In the genomic region with DNA sequence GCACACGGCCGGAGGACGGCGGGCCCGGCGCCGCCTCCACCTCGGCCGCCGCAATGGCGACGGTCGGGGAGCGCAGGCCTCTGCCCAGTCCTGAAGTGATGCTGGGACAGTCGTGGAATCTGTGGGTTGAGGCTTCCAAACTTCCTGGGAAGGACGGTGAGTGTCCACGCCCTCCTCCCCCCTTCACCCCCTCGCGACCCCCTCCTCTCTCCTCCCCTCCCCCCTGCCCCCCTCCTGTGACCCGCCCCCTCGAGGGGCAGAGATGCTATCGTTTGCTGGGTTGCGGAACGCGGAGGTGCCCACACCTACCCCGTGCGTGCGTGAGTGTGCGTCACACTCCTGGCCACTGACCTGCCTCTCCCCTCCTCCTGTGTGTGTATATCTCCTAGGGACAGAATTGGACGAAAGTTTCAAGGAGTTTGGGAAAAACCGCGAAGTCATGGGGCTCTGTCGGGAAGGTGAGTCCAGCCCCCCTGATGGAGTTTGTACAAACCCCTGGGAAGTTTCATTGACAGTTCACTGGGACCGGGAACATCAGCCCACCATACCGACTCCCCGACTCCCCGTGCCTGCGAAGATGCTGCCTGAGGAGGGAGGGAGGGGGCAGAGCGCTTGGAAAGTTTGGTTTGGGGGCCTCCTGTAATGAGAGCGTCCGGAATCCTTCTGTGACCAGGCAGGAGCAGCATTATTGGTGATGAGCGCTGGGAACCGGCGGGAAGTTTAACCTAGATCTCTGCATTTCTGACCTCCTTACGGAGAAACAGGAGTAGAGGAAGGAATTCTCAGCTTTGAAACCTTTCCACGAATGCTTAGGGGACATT, we compare ENCODE assay signal across 8 cellular contexts. TPM values are rescaled to one million over a fixed set of nuclear protein-coding genes. Genes with fewer than 3 reads are reported as not detected.
DNase-seq lines count a peak whose midpoint lies in the region; ATAC-seq and TF ChIP-seq lines count a peak whose summit lies in the region.

No MANE protein-coding gene starts in this region.

- in situ Hi-C loops in GM13976 (cut with MboI; ENCODE audit: low sequenced_read_pairs, unreplicated experiment): no loop called here

- peak overlapping the region; percentile 93 for H3K4me2 ChIP-seq in skeletal muscle satellite cell (ENCODE audit: low read length)

- H3K36me3 ChIP-seq in ascending aorta (peaks cover 3 to 20% of the 10 kb centered on the region in 2 donors), iPS DF 6.9 (ENCODE audit: control insufficient read depth, insufficient read depth, low read length) (no peaks in the 10 kb centered on the region), skeletal muscle satellite cell (ENCODE audit: insufficient read depth, low read length) (peaks cover 29% of the 10 kb centered on the region)

- intact Hi-C loops in ascending aorta (cut with DNase I): loop anchor here (2.0 to 5.0 kb wide), 4 partner anchors 50 to 110 kb away; partner anchors contain the start of genes ATXN7, PSMD6 and THOC7

- no CpG with 5 or more reads among the region's 46 CpGs for WGBS in iPS DF 6.9 (ENCODE audit: insufficient coverage, insufficient read length)

- peaks cover 3 to 17% of the 10 kb centered on the region in 2 donors for H3K4me1 ChIP-seq in ascending aorta
- no peaks in the 10 kb centered on the region for H3K4me1 ChIP-seq in iPS DF 6.9 (ENCODE audit: control insufficient read depth, insufficient read depth, low read length)
- peaks cover 27% of the 10 kb centered on the region for H3K4me1 ChIP-seq in skeletal muscle satellite cell (ENCODE audit: control insufficient read depth, insufficient read depth, low read length)

- no peaks in the 10 kb centered on the region for H3K27me3 ChIP-seq in ascending aorta
- H3K27me3 ChIP-seq in iPS DF 6.9 (ENCODE audit: control insufficient read depth, insufficient read depth, low read length): no peaks in the 10 kb centered on the region
- no peaks in the 10 kb centered on the region for H3K27me3 ChIP-seq in skeletal muscle satellite cell (ENCODE audit: control insufficient read depth, insufficient read depth, low read length)

- TF ChIP-seq CTCF in GM13976 (IDR thresholded peaks at IDR 0.05; ENCODE audit: borderline replicate concordance, control extremely low read depth, extremely low read depth, insufficient read depth, missing control alignments) (no peak), ascending aorta (IDR thresholded peaks at IDR 0.05) (no peak)

- H3K9ac ChIP-seq in skeletal muscle satellite cell (ENCODE audit: low read depth, low read length): peak overlapping the region; percentile 96

- ATAC-seq in HG02981 (IDR thresholded peaks at IDR 0.05; ENCODE audit: unreplicated experiment) (peak; percentile 4), GM21526 (IDR thresholded peaks at IDR 0.05; ENCODE audit: low FRiP score, unreplicated experiment) (no peak)

- DNase-seq in GM13976 (ENCODE audit: low spot score) (peak; percentile 53), SW 1271 (lab: John Stamatoyannopoulos, UW) (peak; percentile 6 to 29), ascending aorta (ENCODE audit: low spot score in 2 of 2) (peak; percentile 25 to 88), iPS DF 6.9 (ENCODE audit: low read depth, low spot score) (no peak), NCI-H1436 treated with DMSO at 0.1 percent for 48 hours (lab: John Stamatoyannopoulos, UW) (no peak)

- H3K27ac ChIP-seq in ascending aorta: peak overlapping the region; percentile 99 to 100
- no peak overlapping the region for H3K27ac ChIP-seq in iPS DF 6.9 (ENCODE audit: low read length)

- H3K9me3 ChIP-seq in ascending aorta (no peaks in the 10 kb centered on the region), iPS DF 6.9 (ENCODE audit: control insufficient read depth, insufficient read depth, low read length) (no peaks in the 10 kb centered on the region), skeletal muscle satellite cell (replicated peaks; ENCODE audit: low read length) (no peaks in the 10 kb centered on the region)

- H3K4me3 ChIP-seq in ascending aorta: peak overlapping the region; percentile 97 to 98
- H3K4me3 ChIP-seq in iPS DF 6.9 (ENCODE audit: low read length): peak overlapping the region; percentile 75
- peak overlapping the region; percentile 87 for H3K4me3 ChIP-seq in skeletal muscle satellite cell (ENCODE audit: low read length)

RNA-seq across cellular contexts. Expression of gene SCAANT1, which starts 0.8 kb away (rescaled TPM):
- not detected for total RNA-seq in ascending aorta
- not detected in 2 replicates for total RNA-seq in skeletal muscle satellite cell (2012; rRNA removed)

RNA-seq across cellular contexts. Expression of gene ATXN7, which starts 49.3 kb away (rescaled TPM):
- total RNA-seq in ascending aorta: 13.2 TPM
- total RNA-seq in skeletal muscle satellite cell (2012; rRNA removed): 10.6 and 12.0 TPM in 2 replicates

RNA-seq across cellular contexts. Expression of gene THOC7, which starts 49.4 kb away (rescaled TPM):
- 13.8 TPM for total RNA-seq in ascending aorta
- 52.9 and 57.0 TPM in 2 replicates for total RNA-seq in skeletal muscle satellite cell (2012; rRNA removed)

Comparison
In these comparisons a context has a peak if more than half of its experiments do, and no peak if none do; other contexts are left out.
1. DNase-seq: peak in GM13976 (single experiment), SW 1271 (2 of 2) and ascending aorta (2 of 2); none in iPS DF 6.9 (single experiment) and NCI-H1436 treated with DMSO at 0.1 percent for 48 hours (single experiment).
2. Peak in every context shown above with its lines, with median percentiles within 50 percentile points of each other: H3K4me3 ChIP-seq.